18 cellular contexts compared by ENCODE assay signal in genomic region chr11:11072067-11072466, GRCh38.
DNase-seq lines count a peak whose midpoint lies in the region; ATAC-seq and TF ChIP-seq lines count a peak whose summit lies in the region.
"Had no signal": no experiment of that assay in that cellular context is flagged by ENCODE, and none has a peak within 500 bp of the region (broad histone marks: within the 10 kb centered on the region; RNA-seq: fewer than 3 reads in every experiment).

No MANE protein-coding gene starts in this region.

- no peaks in the 10 kb centered on the region for H3K9me3 ChIP-seq in T-helper 17 cell (ENCODE audit: control insufficient read depth, low read length, poor library complexity, severe bottlenecking)
- no peaks in the 10 kb centered on the region for H3K9me3 ChIP-seq in trophoblast cell (ENCODE audit: insufficient read depth, low read depth, low read length)

- no peak overlapping the region for H3K23ac ChIP-seq in trophoblast cell (ENCODE audit: low read length)

- no CpG with 5 or more reads among the region's 3 CpGs for WGBS in trophoblast cell (ENCODE audit: extremely low coverage, insufficient coverage, insufficient read length)

- no peak overlapping the region for H3K4me3 ChIP-seq in trophoblast cell (ENCODE audit: low read depth, low read length)

- H3K4me3 Mint-ChIP-seq in T-helper 17 cell (no peak overlapping the region), glutamatergic neuron (ENCODE audit: unreplicated experiment) (peak overlapping the region; percentile 7)
- H3K4me3 Mint-ChIP-seq in activated CD8-positive, alpha-beta T cell treated with anti-CD3 and anti-CD28 coated beads for 36 hours = no peak overlapping the region
- H3K4me3 Mint-ChIP-seq: CD4-positive, CD25-positive, alpha-beta regulatory T cell had no signal

- TF ChIP-seq CTCF in glutamatergic neuron (IDR thresholded peaks at IDR 0.05; ENCODE audit: partially characterized antibody, unreplicated experiment) = no peak
- no peak for TF ChIP-seq CTCF in activated CD8-positive, alpha-beta T cell treated with anti-CD3 and anti-CD28 coated beads for 36 hours (IDR thresholded peaks at IDR 0.05)

- no peak overlapping the region for H3K9ac ChIP-seq in trophoblast cell (ENCODE audit: low read length)

- H4K91ac ChIP-seq in trophoblast cell (ENCODE audit: low read depth, low read length) = no peak overlapping the region

- no peaks in the 10 kb centered on the region for H3K27me3 ChIP-seq in trophoblast cell (ENCODE audit: insufficient read depth, low read length)

- CTCF ChIA-PET in activated CD8-positive, alpha-beta T cell treated with anti-CD3 and anti-CD28 coated beads for 36 hours (lab: Charles Lee) = interaction anchor here (1.0 kb wide), 1 partner anchor 45 kb away, joined by 3 read pairs; no protein-coding TSS in a partner anchor
- CTCF ChIA-PET in HEK293T (lab: Yijun Ruan, JAX) = no interaction called here

- no peak overlapping the region for H3K18ac ChIP-seq in trophoblast cell (ENCODE audit: low read length)

- H3K27ac Mint-ChIP-seq in T-helper 17 cell = peak overlapping the region; percentile 29
- peak overlapping the region; percentile 1 for H3K27ac Mint-ChIP-seq in glutamatergic neuron (ENCODE audit: unreplicated experiment)
- no peak overlapping the region for H3K27ac Mint-ChIP-seq in activated CD8-positive, alpha-beta T cell treated with anti-CD3 and anti-CD28 coated beads for 36 hours
- H3K27ac Mint-ChIP-seq: CD4-positive, CD25-positive, alpha-beta regulatory T cell had no signal

- no peak overlapping the region for H3K27ac ChIP-seq in trophoblast cell (ENCODE audit: low read depth, low read length)

- H2AK5ac ChIP-seq in trophoblast cell (ENCODE audit: low read length) = no peak overlapping the region

- H3K36me3 Mint-ChIP-seq in T-helper 17 cell (ENCODE audit: low read depth) = peaks cover 5% of the 10 kb centered on the region
- no peaks in the 10 kb centered on the region for H3K36me3 Mint-ChIP-seq in glutamatergic neuron (ENCODE audit: unreplicated experiment)
- no peaks in the 10 kb centered on the region for H3K36me3 Mint-ChIP-seq in activated CD8-positive, alpha-beta T cell treated with anti-CD3 and anti-CD28 coated beads for 36 hours (ENCODE audit: low read depth)
- H3K36me3 Mint-ChIP-seq: CD4-positive, CD25-positive, alpha-beta regulatory T cell had no signal

- no peak overlapping the region for H4K12ac ChIP-seq in trophoblast cell (ENCODE audit: low read depth, low read length)

- intact Hi-C loops in activated CD8-positive, alpha-beta T cell treated with anti-CD3 and anti-CD28 coated beads for 36 hours (cut with micrococcal nuclease) = no loop called here

- H4K8ac ChIP-seq in trophoblast cell (ENCODE audit: low read depth, low read length) = no peak overlapping the region

- DNase-seq in NCI-H345 (lab: John Stamatoyannopoulos, UW) = peak; percentile 70
- no peak for DNase-seq in NCI-H345 treated with DMSO at 0.1 percent for 48 hours (lab: John Stamatoyannopoulos, UW; ENCODE audit: unreplicated experiment)
- no peak for DNase-seq in T-helper 17 cell
- DNase-seq in glutamatergic neuron = no peak
- peak; percentile 74 to 79 for DNase-seq in trophoblast cell
- no peak for DNase-seq in activated CD8-positive, alpha-beta T cell treated with anti-CD3 and anti-CD28 coated beads for 36 hours
- no peak for DNase-seq in HEK293T (ENCODE audit: extremely low spot score)
- no peak for DNase-seq in SKM-1 treated with dmso at 0.1 percent for 144 hours (lab: John Stamatoyannopoulos, UW; ENCODE audit: unreplicated experiment)
- DNase-seq: CD4-positive, CD25-positive, alpha-beta regulatory T cell; DND-41; GF-D8; IMR-90; Kasumi-1; NCI-H1436 treated with DMSO at 0.1 percent for 48 hours; NCI-H2081 treated with DMSO at 0.1 percent for 48 hours; NCI-H446; NCI-H82; SIG-M5 had no signal

- peaks cover 5 to 7% of the 10 kb centered on the region in 2 experiments for H3K4me1 ChIP-seq in trophoblast cell (ENCODE audit: control insufficient read depth in 1 of 2, insufficient read depth in 2 of 2, low read length in 2 of 2)

- no peak overlapping the region for H2BK5ac ChIP-seq in trophoblast cell (ENCODE audit: low read depth, low read length, poor library complexity)

- no peak overlapping the region for H2AFZ ChIP-seq in trophoblast cell (ENCODE audit: insufficient read depth, low read length, poor library complexity)

- no peaks in the 10 kb centered on the region for H3K79me1 ChIP-seq in trophoblast cell (ENCODE audit: low read length)

- no peaks in the 10 kb centered on the region for H3K79me2 ChIP-seq in trophoblast cell (ENCODE audit: control insufficient read depth, insufficient read depth, low read length, poor library complexity)

- no peak overlapping the region for H3K4me2 ChIP-seq in trophoblast cell (ENCODE audit: low read length)

- no peaks in the 10 kb centered on the region for H3K36me3 ChIP-seq in trophoblast cell (ENCODE audit: control insufficient read depth in 1 of 2, insufficient read depth in 2 of 2, low read length in 2 of 2)

- POLR2A ChIA-PET in activated CD8-positive, alpha-beta T cell treated with anti-CD3 and anti-CD28 coated beads for 36 hours (lab: Charles Lee) = no interaction called here
- POLR2A ChIA-PET in HEK293T (lab: Yijun Ruan, JAX) = no interaction called here

- ATAC-seq in T-helper 17 cell = no peak
- no peak for ATAC-seq in activated CD8-positive, alpha-beta T cell treated with anti-CD3 and anti-CD28 coated beads for 36 hours

- H3K27me3 Mint-ChIP-seq in T-helper 17 cell = peaks cover 14% of the 10 kb centered on the region
- H3K27me3 Mint-ChIP-seq in glutamatergic neuron (ENCODE audit: unreplicated experiment) = peaks cover 2% of the 10 kb centered on the region
- H3K27me3 Mint-ChIP-seq in activated CD8-positive, alpha-beta T cell treated with anti-CD3 and anti-CD28 coated beads for 36 hours = no peaks in the 10 kb centered on the region

- H3K4me1 Mint-ChIP-seq in T-helper 17 cell (peaks cover 17% of the 10 kb centered on the region), glutamatergic neuron (ENCODE audit: low read depth, unreplicated experiment) (peaks cover 19% of the 10 kb centered on the region)
- peaks cover 5% of the 10 kb centered on the region for H3K4me1 Mint-ChIP-seq in activated CD8-positive, alpha-beta T cell treated with anti-CD3 and anti-CD28 coated beads for 36 hours (ENCODE audit: low read depth)

- H3K9me3 Mint-ChIP-seq in glutamatergic neuron (ENCODE audit: unreplicated experiment) = peaks cover 12% of the 10 kb centered on the region
- H3K9me3 Mint-ChIP-seq in activated CD8-positive, alpha-beta T cell treated with anti-CD3 and anti-CD28 coated beads for 36 hours = no peaks in the 10 kb centered on the region

- H3K4ac ChIP-seq in trophoblast cell (ENCODE audit: low read depth, low read length) = no peak overlapping the region

- H3K14ac ChIP-seq in trophoblast cell (ENCODE audit: low read length) = no peak overlapping the region

- H2BK12ac ChIP-seq in trophoblast cell (ENCODE audit: low read length) = no peak overlapping the region

- H2BK120ac ChIP-seq in trophoblast cell (ENCODE audit: insufficient read depth, low read length, poor library complexity) = no peak overlapping the region

TF ChIP-seq in HEK293T, 16 proteins besides CTCF, POLR2A, EP300 and RAD21:
- TF ChIP-seq CTBP1 (IDR thresholded peaks at IDR 0.05; ENCODE audit: borderline replicate concordance) (no peak), FOXM1 (IDR thresholded peaks at IDR 0.05; ENCODE audit: borderline replicate concordance) (no peak), L3MBTL2 (conservative IDR thresholded peaks at IDR 0.05) (no peak), ELF4 (IDR thresholded peaks at IDR 0.05) (no peak), FOXA1 (IDR thresholded peaks at IDR 0.05) (no peak), NFRKB (IDR thresholded peaks at IDR 0.05) (no peak)

Comparison
In these comparisons a context has a peak if more than half of its experiments do, and no peak if none do; other contexts are left out.
1. DNase-seq: peak in NCI-H345 (single experiment) and trophoblast cell (2 of 2); none in NCI-H345 treated with DMSO at 0.1 percent for 48 hours (single experiment), T-helper 17 cell (0 of 3), glutamatergic neuron (single experiment), activated CD8-positive, alpha-beta T cell treated with anti-CD3 and anti-CD28 coated beads for 36 hours (single experiment), HEK293T (single experiment) and SKM-1 treated with dmso at 0.1 percent for 144 hours (single experiment).